8 cellular contexts compared by ENCODE assay signal in genomic region chr3:183698318-183698731, GRCh38. TPM values are rescaled to one million over a fixed set of nuclear protein-coding genes. Genes with fewer than 3 reads are reported as not detected.
A peak's percentile ranks its signal among the peaks of the same experiment; 100 is the strongest.
DNase-seq lines count a peak whose midpoint lies in the region; ATAC-seq and TF ChIP-seq lines count a peak whose summit lies in the region.

No MANE protein-coding gene starts in this region.

- H3K9ac ChIP-seq in muscle layer of colon (ENCODE audit: low read length), result peak overlapping the region; percentile 74

- H3K4me1 ChIP-seq in esophagus muscularis mucosa (peaks cover 15 to 52% (median 38%) of the 10 kb centered on the region in 4 donors), muscle layer of colon (ENCODE audit: insufficient read depth, low read length) (peaks cover 11% of the 10 kb centered on the region), suprapubic skin (peaks cover 35% of the 10 kb centered on the region)

- H3K9me3 Mint-ChIP-seq in activated CD4-positive, alpha-beta memory T cell treated with anti-CD3 and anti-CD28 coated beads, Interleukin-2, amount 10 ng/mL, durations not matched to agents 7 days and 5 days, result no peaks in the 10 kb centered on the region

- H3K27me3 ChIP-seq in esophagus muscularis mucosa (no peaks in the 10 kb centered on the region), muscle layer of colon (ENCODE audit: control insufficient read depth in 1 of 2, insufficient read depth in 2 of 2, low read length in 2 of 2) (no peaks in the 10 kb centered on the region), suprapubic skin (no peaks in the 10 kb centered on the region)

- no peaks in the 10 kb centered on the region for H3K9me3 ChIP-seq in esophagus muscularis mucosa
- H3K9me3 ChIP-seq in muscle layer of colon (ENCODE audit: low read length), result no peaks in the 10 kb centered on the region
- no peaks in the 10 kb centered on the region for H3K9me3 ChIP-seq in suprapubic skin

- intact Hi-C loops in esophagus muscularis mucosa (cut with DNase I), result loop anchor here (5.0 kb wide), 1 partner anchor 36 kb away; no protein-coding TSS in a partner anchor

- DNase-seq in NCI-H1436 (lab: John Stamatoyannopoulos, UW) (peak; percentile 34), NCI-H1436 treated with DMSO at 0.1 percent for 48 hours (lab: John Stamatoyannopoulos, UW) (no peak), LoVo (ENCODE audit: low spot score) (peak; percentile 22), esophagus muscularis mucosa (ENCODE audit: extremely low spot score) (no peak), suprapubic skin (ENCODE audit: low spot score in 2 of 2) (peak in 1 of 2 donors; percentile 67)
- DNase-seq in activated CD4-positive, alpha-beta memory T cell treated with anti-CD3 and anti-CD28 coated beads, Interleukin-2, amount 10 ng/mL, durations not matched to agents 7 days and 5 days, result peak; percentile 40

- H3K4me3 Mint-ChIP-seq in activated CD4-positive, alpha-beta memory T cell treated with anti-CD3 and anti-CD28 coated beads, Interleukin-2, amount 10 ng/mL, durations not matched to agents 7 days and 5 days, result peak overlapping the region; percentile 82

- TF ChIP-seq EP300 in esophagus muscularis mucosa (IDR thresholded peaks at IDR 0.05) (no peak), suprapubic skin (IDR thresholded peaks at IDR 0.05) (no peak)

- peak overlapping the region; percentile 99 to 100 (median 100) for H3K4me3 ChIP-seq in esophagus muscularis mucosa
- H3K4me3 ChIP-seq in muscle layer of colon (ENCODE audit: low read depth in 1 of 2, low read length in 2 of 2), result peak overlapping the region; percentile 91 to 100
- H3K4me3 ChIP-seq in suprapubic skin, result peak overlapping the region; percentile 97

- peak overlapping the region; percentile 72 for H3K27ac Mint-ChIP-seq in activated CD4-positive, alpha-beta memory T cell treated with anti-CD3 and anti-CD28 coated beads, Interleukin-2, amount 10 ng/mL, durations not matched to agents 7 days and 5 days

- H3K27me3 Mint-ChIP-seq in activated CD4-positive, alpha-beta memory T cell treated with anti-CD3 and anti-CD28 coated beads, Interleukin-2, amount 10 ng/mL, durations not matched to agents 7 days and 5 days, result no peaks in the 10 kb centered on the region

- peak; percentile 10 for ATAC-seq in GM21825 (IDR thresholded peaks at IDR 0.05; ENCODE audit: unreplicated experiment)

- POLR2A ChIA-PET in activated CD4-positive, alpha-beta memory T cell treated with anti-CD3 and anti-CD28 coated beads, Interleukin-2, amount 10 ng/mL, durations not matched to agents 7 days and 5 days (lab: Charles Lee), result interaction anchor here (0.6 to 3.5 kb wide), 12 partner anchors 9 to 270 kb away, joined by 3 to 85 read pairs (median 6); partner anchors contain the start of genes KLHL24 and MCF2L2

- peaks cover 42% of the 10 kb centered on the region for H3K4me1 Mint-ChIP-seq in activated CD4-positive, alpha-beta memory T cell treated with anti-CD3 and anti-CD28 coated beads, Interleukin-2, amount 10 ng/mL, durations not matched to agents 7 days and 5 days

- peaks cover 37% of the 10 kb centered on the region for H3K36me3 Mint-ChIP-seq in activated CD4-positive, alpha-beta memory T cell treated with anti-CD3 and anti-CD28 coated beads, Interleukin-2, amount 10 ng/mL, durations not matched to agents 7 days and 5 days (ENCODE audit: low read depth)

- CTCF ChIA-PET in activated CD4-positive, alpha-beta memory T cell treated with anti-CD3 and anti-CD28 coated beads, Interleukin-2, amount 10 ng/mL, durations not matched to agents 7 days and 5 days (lab: Charles Lee), result interaction anchor here (1.1 to 1.8 kb wide), 4 partner anchors 61 to 229 kb away, joined by 4 to 7 read pairs (median 5); partner anchors contain the start of gene KLHL24

- H3K27ac ChIP-seq in esophagus muscularis mucosa (replicated peaks in 1 of 4) (peak overlapping the region; percentile 97), muscle layer of colon (ENCODE audit: low read depth, low read length) (peak overlapping the region; percentile 95), suprapubic skin (peak overlapping the region; percentile 91)

- TF ChIP-seq POLR2A in esophagus muscularis mucosa (IDR thresholded peaks at IDR 0.05; ENCODE audit: low read depth) (no peak), suprapubic skin (IDR thresholded peaks at IDR 0.05) (no peak)

- 0% methylated on average over 8 of the region's 12 CpGs for WGBS in esophagus muscularis mucosa
- WGBS in suprapubic skin, result 2% methylated on average over 8 of the region's 12 CpGs

- no peak for TF ChIP-seq CTCF in esophagus muscularis mucosa (IDR thresholded peaks at IDR 0.05)
- no peak for TF ChIP-seq CTCF in suprapubic skin (IDR thresholded peaks at IDR 0.05)

- H3K36me3 ChIP-seq in esophagus muscularis mucosa (peaks cover 0 to 5% (median 0%) of the 10 kb centered on the region in 4 donors), muscle layer of colon (ENCODE audit: insufficient read depth, low read length) (no peaks in the 10 kb centered on the region), suprapubic skin (no peaks in the 10 kb centered on the region)

RNA-seq across cellular contexts. Expression of gene YEATS2, which starts 0.7 kb away (rescaled TPM):
- total RNA-seq in activated CD4-positive, alpha-beta memory T cell treated with anti-CD3 and anti-CD28 coated beads, Interleukin-2, amount 10 ng/mL, durations not matched to agents 7 days and 5 days, result 10 to 100 TPM; 51.7 to 56.5 TPM
- total RNA-seq in esophagus muscularis mucosa (10 to 100 TPM; 18.2 to 34.3 (median 29.5) TPM), suprapubic skin (10 to 100 TPM; 12.8 to 35.8 (median 19.7) TPM)

Comparison
In these comparisons a context has a peak if more than half of its experiments do, and no peak if none do; other contexts are left out.
1. DNase-seq: peak in NCI-H1436 (single experiment), LoVo (single experiment) and activated CD4-positive, alpha-beta memory T cell treated with anti-CD3 and anti-CD28 coated beads, Interleukin-2, amount 10 ng/mL, durations not matched to agents 7 days and 5 days (single experiment); none in NCI-H1436 treated with DMSO at 0.1 percent for 48 hours (single experiment) and esophagus muscularis mucosa (single experiment).
2. Peak in every context shown above with its lines, with median percentiles within 50 percentile points of each other: H3K27ac ChIP-seq and H3K4me3 ChIP-seq.